8 cellular contexts compared by ENCODE assay signal in the genomic region with DNA sequence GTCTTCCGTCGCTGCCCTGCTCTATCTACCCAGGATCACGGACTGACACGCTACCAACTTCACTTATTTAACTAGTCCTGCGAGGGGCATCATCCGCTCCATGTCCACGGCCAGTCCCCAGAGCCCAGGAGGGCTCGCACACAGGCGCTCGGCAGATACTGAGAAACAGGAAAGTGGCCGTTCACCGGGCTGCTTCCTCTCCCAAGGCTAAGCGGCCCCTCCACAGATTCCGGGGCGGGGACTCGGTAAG. TPM values are rescaled to one million over a fixed set of nuclear protein-coding genes. Genes with fewer than 3 reads are reported as not detected.
DNase-seq lines count a peak whose midpoint lies in the region; ATAC-seq and TF ChIP-seq lines count a peak whose summit lies in the region.

No MANE protein-coding gene starts in this region.

- H3K27me3 ChIP-seq in breast epithelium: no peaks in the 10 kb centered on the region

- intact Hi-C loops in breast epithelium (cut with DNase I; ENCODE audit: low total_unique reads) (no loop called here), lower leg skin (cut with DNase I; ENCODE audit: low total_unique reads) (no loop called here)

- H3K27ac Mint-ChIP-seq in activated T-cell treated with anti-CD3 and anti-CD28 coated beads, Interleukin-2, amount 50 U/mL, for 72 hours: peak overlapping the region; percentile 88
- peak overlapping the region; percentile 86 for H3K27ac Mint-ChIP-seq in type B pancreatic cell

- no peaks in the 10 kb centered on the region for H3K27me3 Mint-ChIP-seq in activated T-cell treated with anti-CD3 and anti-CD28 coated beads, Interleukin-2, amount 50 U/mL, for 72 hours (ENCODE audit: low read depth)
- no peaks in the 10 kb centered on the region for H3K27me3 Mint-ChIP-seq in type B pancreatic cell

- H3K9me3 ChIP-seq in breast epithelium: no peaks in the 10 kb centered on the region

- TF ChIP-seq CTCF in breast epithelium (IDR thresholded peaks at IDR 0.05) (no peak), lower leg skin (IDR thresholded peaks at IDR 0.05) (no peak), type B pancreatic cell (conservative IDR thresholded peaks at IDR 0.05) (no peak)

- DNase-seq in activated T-cell treated with anti-CD3 and anti-CD28 coated beads, Interleukin-2, amount 50 U/mL, for 72 hours: no peak
- DNase-seq in activated T-cell treated with anti-CD3 and anti-CD28 coated beads, Interleukin-2, amount 50 U/mL, for 48 hours: no peak
- DNase-seq in M059J (ENCODE audit: low read depth) (peak; percentile 29), breast epithelium (ENCODE audit: low spot score in 2 of 2) (no peak), lower leg skin (ENCODE audit: low spot score in 2 of 2) (no peak), type B pancreatic cell (ENCODE audit: extremely low spot score, unreplicated experiment) (no peak), superior temporal gyrus (ENCODE audit: extremely low spot score) (no peak)
- no peak for DNase-seq in stimulated activated CD4-positive, alpha-beta T cell treated with anti-CD3 and anti-CD28 coated beads, Interleukin-4, amount 100 ng/mL, for 1 hour

- H3K4me3 Mint-ChIP-seq in activated T-cell treated with anti-CD3 and anti-CD28 coated beads, Interleukin-2, amount 50 U/mL, for 72 hours: peak overlapping the region; percentile 94 to 96
- peak overlapping the region; percentile 96 for H3K4me3 Mint-ChIP-seq in type B pancreatic cell

- H3K4me3 ChIP-seq in breast epithelium (peak overlapping the region; percentile 78 to 99 (median 98)), lower leg skin (ENCODE audit: low read depth, poor library complexity, severe bottlenecking) (peak overlapping the region; percentile 91)

- peaks cover 0 to 13% of the 10 kb centered on the region in 2 donors for H3K4me1 ChIP-seq in breast epithelium

- H3K9me3 Mint-ChIP-seq in activated T-cell treated with anti-CD3 and anti-CD28 coated beads, Interleukin-2, amount 50 U/mL, for 72 hours: no peaks in the 10 kb centered on the region
- H3K9me3 Mint-ChIP-seq in type B pancreatic cell: no peaks in the 10 kb centered on the region

- WGBS in lower leg skin, 2 donors: 0 to 1% methylated on average over 8 to 16 of the region's 16 CpGs

- no peak for TF ChIP-seq POLR2A in breast epithelium (IDR thresholded peaks at IDR 0.05)
- no peak for TF ChIP-seq POLR2A in lower leg skin (IDR thresholded peaks at IDR 0.05)

- H3K36me3 ChIP-seq in breast epithelium: no peaks in the 10 kb centered on the region

- H3K27ac ChIP-seq in breast epithelium: peak overlapping the region; percentile 91 to 93

- peaks cover 4 to 21% of the 10 kb centered on the region in 2 donors for H3K36me3 Mint-ChIP-seq in activated T-cell treated with anti-CD3 and anti-CD28 coated beads, Interleukin-2, amount 50 U/mL, for 72 hours (ENCODE audit: insufficient read depth in 2 of 2)
- H3K36me3 Mint-ChIP-seq in type B pancreatic cell: peaks cover 3% of the 10 kb centered on the region

- ATAC-seq in activated T-cell treated with anti-CD3 and anti-CD28 coated beads, Interleukin-2, amount 50 U/mL, for 72 hours (replicated peaks in 1 of 2): peak in 1 of 2 donors; percentile 22

- H3K4me1 Mint-ChIP-seq in activated T-cell treated with anti-CD3 and anti-CD28 coated beads, Interleukin-2, amount 50 U/mL, for 72 hours (ENCODE audit: low read depth): peaks cover 57% of the 10 kb centered on the region
- peaks cover 17% of the 10 kb centered on the region for H3K4me1 Mint-ChIP-seq in type B pancreatic cell (ENCODE audit: unreplicated experiment)

RNA-seq across cellular contexts. Expression of gene OXLD1, which starts 0.4 kb away (rescaled TPM):
- 10 to 100 TPM; 49.1 to 58.8 TPM for total RNA-seq in activated T-cell treated with anti-CD3 and anti-CD28 coated beads, Interleukin-2, amount 50 U/mL, for 72 hours
- 39.3 and 48.3 TPM in 2 replicates for total RNA-seq in M059J (2014; rRNA removed; shearing (Covaris generic))
- 10 to 100 TPM; 34.4 to 43.6 (median 42.6) TPM for total RNA-seq in breast epithelium
- 10 to 100 TPM; 33.5 to 68.3 (median 48.2) TPM for total RNA-seq in lower leg skin
- total RNA-seq in type B pancreatic cell (ENCODE audit: low replicate concordance): 24.0 and 28.1 TPM in 2 replicates

RNA-seq across cellular contexts. Expression of gene CCDC137, which starts 0.5 kb away (rescaled TPM):
- 10 to 100 TPM; 26.1 to 46.5 TPM for total RNA-seq in activated T-cell treated with anti-CD3 and anti-CD28 coated beads, Interleukin-2, amount 50 U/mL, for 72 hours
- 14.6 and 32.1 TPM in 2 replicates for total RNA-seq in M059J (2014; rRNA removed; shearing (Covaris generic))
- 10 to 100 TPM in 2 of 3 donors, 1 to 10 TPM in 1; 8.6 to 14.4 (median 11.6) TPM for total RNA-seq in breast epithelium
- 10 to 100 TPM; 19.7 to 35.2 (median 28.3) TPM for total RNA-seq in lower leg skin
- total RNA-seq in type B pancreatic cell (ENCODE audit: low replicate concordance): 27.5 and 32.1 TPM in 2 replicates

RNA-seq across cellular contexts. Expression of gene PDE6G, which starts 9.7 kb away (rescaled TPM):
- total RNA-seq in activated T-cell treated with anti-CD3 and anti-CD28 coated beads, Interleukin-2, amount 50 U/mL, for 72 hours: 1 to 10 TPM; 4.2 to 4.4 TPM
- 0.94 TPM in 1 of 2 replicates, not detected in the other for total RNA-seq in M059J (2014; rRNA removed; shearing (Covaris generic))
- total RNA-seq in breast epithelium (1 to 10 TPM in 1 of 3 donors, not detected in 2; 1.9 TPM), lower leg skin (1 to 10 TPM in 2 of 4 donors, under 1 TPM in 1, not detected in 1; 0.30 to 8.9 (median 1.1) TPM), type B pancreatic cell (ENCODE audit: low replicate concordance) (0.97 TPM in 1 of 2 replicates, not detected in the other)

RNA-seq across cellular contexts. Expression of gene ARL16, which starts 17.6 kb away (rescaled TPM):
- total RNA-seq in activated T-cell treated with anti-CD3 and anti-CD28 coated beads, Interleukin-2, amount 50 U/mL, for 72 hours: 10 to 100 TPM; 33.0 to 45.3 TPM
- total RNA-seq in M059J (2014; rRNA removed; shearing (Covaris generic)): 36.0 and 39.9 TPM in 2 replicates
- total RNA-seq in breast epithelium (10 to 100 TPM; 34.9 to 44.2 (median 37.5) TPM), lower leg skin (10 to 100 TPM; 29.2 to 45.1 (median 36.2) TPM), type B pancreatic cell (ENCODE audit: low replicate concordance) (41.5 and 47.2 TPM in 2 replicates)

RNA-seq across cellular contexts. Expression of gene HGS, which starts 17.8 kb away (rescaled TPM):
- 10 to 100 TPM; 95.5 to 96.0 TPM for total RNA-seq in activated T-cell treated with anti-CD3 and anti-CD28 coated beads, Interleukin-2, amount 50 U/mL, for 72 hours
- 52.4 and 101 TPM in 2 replicates for total RNA-seq in M059J (2014; rRNA removed; shearing (Covaris generic))
- 10 to 100 TPM; 61.0 to 75.0 (median 64.6) TPM for total RNA-seq in breast epithelium
- 100 to 1,000 TPM in 1 of 4 donors, 10 to 100 TPM in 3; 87.0 to 160 (median 92.1) TPM for total RNA-seq in lower leg skin
- total RNA-seq in type B pancreatic cell (ENCODE audit: low replicate concordance): 115 and 119 TPM in 2 replicates
